ENCODE assay signal across 2 cellular contexts in the genomic region with DNA sequence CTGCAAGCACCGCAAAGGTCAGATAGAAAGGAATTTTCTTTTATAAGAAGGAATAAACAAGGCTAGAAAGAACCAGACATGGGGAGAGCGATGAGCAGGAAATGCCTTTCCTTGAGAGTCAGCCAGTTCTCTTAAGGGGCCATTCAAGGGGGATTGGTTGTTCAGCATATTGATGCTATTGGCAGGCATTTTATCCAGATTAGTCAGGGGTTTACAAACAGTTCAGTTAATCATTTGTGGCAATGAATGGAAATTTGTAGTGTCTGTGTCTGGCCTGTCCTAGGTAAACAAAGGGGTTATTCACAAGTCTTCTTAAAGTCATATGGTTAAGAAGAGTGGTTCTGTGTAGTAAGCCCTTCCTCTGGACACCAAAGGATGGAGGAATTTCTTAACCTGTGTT.
TF ChIP-seq lines count a peak whose summit lies in the region.

No MANE protein-coding gene starts in this region.

TF ChIP-seq in SK-N-SH treated with all-trans-retinoic acid at 6 μM for 48 hours, 23 proteins besides CTCF, POLR2A, EP300 and RAD21 (continued from another document):
- TF ChIP-seq, protein P1, sequence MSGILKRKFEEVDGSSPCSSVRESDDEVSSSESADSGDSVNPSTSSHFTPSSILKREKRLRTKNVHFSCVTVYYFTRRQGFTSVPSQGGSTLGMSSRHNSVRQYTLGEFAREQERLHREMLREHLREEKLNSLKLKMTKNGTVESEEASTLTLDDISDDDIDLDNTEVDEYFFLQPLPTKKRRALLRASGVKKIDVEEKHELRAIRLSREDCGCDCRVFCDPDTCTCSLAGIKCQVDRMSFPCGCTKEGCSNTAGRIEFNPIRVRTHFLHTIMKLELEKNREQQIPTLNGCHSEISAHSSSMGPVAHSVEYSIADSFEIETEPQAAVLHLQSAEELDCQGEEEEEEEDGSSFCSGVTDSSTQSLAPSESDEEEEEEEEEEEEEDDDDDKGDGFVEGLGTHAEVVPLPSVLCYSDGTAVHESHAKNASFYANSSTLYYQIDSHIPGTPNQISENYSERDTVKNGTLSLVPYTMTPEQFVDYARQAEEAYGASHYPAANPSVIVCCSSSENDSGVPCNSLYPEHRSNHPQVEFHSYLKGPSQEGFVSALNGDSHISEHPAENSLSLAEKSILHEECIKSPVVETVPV (CRISPR knock-in tag; IDR thresholded peaks at IDR 0.05): no peak
- TF ChIP-seq CSDC2 (CRISPR knock-in tag; IDR thresholded peaks at IDR 0.05): no peak
TF ChIP-seq in SK-N-SH treated with all-trans-retinoic acid at 6 μM for 48 hours: peak in this region for 0.

TF ChIP-seq in GM23338, 12 proteins besides CTCF, POLR2A, EP300 and RAD21 (continued from another document):
- TF ChIP-seq, protein P2, sequence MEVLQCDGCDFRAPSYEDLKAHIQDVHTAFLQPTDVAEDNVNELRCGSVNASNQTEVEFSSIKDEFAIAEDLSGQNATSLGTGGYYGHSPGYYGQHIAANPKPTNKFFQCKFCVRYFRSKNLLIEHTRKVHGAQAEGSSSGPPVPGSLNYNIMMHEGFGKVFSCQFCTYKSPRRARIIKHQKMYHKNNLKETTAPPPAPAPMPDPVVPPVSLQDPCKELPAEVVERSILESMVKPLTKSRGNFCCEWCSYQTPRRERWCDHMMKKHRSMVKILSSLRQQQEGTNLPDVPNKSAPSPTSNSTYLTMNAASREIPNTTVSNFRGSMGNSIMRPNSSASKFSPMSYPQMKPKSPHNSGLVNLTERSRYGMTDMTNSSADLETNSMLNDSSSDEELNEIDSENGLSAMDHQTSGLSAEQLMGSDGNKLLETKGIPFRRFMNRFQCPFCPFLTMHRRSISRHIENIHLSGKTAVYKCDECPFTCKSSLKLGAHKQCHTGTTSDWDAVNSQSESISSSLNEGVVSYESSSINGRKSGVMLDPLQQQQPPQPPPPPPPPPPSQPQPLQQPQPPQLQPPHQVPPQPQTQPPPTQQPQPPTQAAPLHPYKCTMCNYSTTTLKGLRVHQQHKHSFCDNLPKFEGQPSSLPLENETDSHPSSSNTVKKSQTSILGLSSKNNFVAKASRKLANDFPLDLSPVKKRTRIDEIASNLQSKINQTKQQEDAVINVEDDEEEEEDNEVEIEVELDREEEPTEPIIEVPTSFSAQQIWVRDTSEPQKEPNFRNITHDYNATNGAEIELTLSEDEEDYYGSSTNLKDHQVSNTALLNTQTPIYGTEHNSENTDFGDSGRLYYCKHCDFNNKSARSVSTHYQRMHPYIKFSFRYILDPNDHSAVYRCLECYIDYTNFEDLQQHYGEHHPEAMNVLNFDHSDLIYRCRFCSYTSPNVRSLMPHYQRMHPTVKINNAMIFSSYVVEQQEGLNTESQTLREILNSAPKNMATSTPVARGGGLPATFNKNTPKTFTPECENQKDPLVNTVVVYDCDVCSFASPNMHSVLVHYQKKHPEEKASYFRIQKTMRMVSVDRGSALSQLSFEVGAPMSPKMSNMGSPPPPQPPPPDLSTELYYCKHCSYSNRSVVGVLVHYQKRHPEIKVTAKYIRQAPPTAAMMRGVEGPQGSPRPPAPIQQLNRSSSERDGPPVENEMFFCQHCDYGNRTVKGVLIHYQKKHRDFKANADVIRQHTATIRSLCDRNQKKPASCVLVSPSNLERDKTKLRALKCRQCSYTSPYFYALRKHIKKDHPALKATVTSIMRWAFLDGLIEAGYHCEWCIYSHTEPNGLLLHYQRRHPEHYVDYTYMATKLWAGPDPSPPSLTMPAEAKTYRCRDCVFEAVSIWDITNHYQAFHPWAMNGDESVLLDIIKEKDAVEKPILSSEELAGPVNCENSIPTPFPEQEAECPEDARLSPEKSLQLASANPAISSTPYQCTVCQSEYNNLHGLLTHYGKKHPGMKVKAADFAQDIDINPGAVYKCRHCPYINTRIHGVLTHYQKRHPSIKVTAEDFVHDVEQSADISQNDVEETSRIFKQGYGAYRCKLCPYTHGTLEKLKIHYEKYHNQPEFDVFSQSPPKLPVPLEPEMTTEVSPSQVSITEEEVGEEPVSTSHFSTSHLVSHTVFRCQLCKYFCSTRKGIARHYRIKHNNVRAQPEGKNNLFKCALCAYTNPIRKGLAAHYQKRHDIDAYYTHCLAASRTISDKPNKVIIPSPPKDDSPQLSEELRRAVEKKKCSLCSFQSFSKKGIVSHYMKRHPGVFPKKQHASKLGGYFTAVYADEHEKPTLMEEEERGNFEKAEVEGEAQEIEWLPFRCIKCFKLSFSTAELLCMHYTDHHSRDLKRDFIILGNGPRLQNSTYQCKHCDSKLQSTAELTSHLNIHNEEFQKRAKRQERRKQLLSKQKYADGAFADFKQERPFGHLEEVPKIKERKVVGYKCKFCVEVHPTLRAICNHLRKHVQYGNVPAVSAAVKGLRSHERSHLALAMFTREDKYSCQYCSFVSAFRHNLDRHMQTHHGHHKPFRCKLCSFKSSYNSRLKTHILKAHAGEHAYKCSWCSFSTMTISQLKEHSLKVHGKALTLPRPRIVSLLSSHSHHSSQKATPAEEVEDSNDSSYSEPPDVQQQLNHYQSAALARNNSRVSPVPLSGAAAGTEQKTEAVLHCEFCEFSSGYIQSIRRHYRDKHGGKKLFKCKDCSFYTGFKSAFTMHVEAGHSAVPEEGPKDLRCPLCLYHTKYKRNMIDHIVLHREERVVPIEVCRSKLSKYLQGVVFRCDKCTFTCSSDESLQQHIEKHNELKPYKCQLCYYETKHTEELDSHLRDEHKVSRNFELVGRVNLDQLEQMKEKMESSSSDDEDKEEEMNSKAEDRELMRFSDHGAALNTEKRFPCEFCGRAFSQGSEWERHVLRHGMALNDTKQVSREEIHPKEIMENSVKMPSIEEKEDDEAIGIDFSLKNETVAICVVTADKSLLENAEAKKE (CRISPR knock-in tag; IDR thresholded peaks at IDR 0.05): no peak
- TF ChIP-seq STAT1 (IDR thresholded peaks at IDR 0.05; ENCODE audit: unreplicated experiment): no peak
- TF ChIP-seq NANOG (IDR thresholded peaks at IDR 0.05; ENCODE audit: borderline replicate concordance): no peak
- TF ChIP-seq, protein P3, sequence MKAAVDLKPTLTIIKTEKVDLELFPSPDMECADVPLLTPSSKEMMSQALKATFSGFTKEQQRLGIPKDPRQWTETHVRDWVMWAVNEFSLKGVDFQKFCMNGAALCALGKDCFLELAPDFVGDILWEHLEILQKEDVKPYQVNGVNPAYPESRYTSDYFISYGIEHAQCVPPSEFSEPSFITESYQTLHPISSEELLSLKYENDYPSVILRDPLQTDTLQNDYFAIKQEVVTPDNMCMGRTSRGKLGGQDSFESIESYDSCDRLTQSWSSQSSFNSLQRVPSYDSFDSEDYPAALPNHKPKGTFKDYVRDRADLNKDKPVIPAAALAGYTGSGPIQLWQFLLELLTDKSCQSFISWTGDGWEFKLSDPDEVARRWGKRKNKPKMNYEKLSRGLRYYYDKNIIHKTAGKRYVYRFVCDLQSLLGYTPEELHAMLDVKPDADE (IDR thresholded peaks at IDR 0.05): no peak
- no peak for TF ChIP-seq JUNB (IDR thresholded peaks at IDR 0.05; ENCODE audit: unreplicated experiment)
- TF ChIP-seq POLR2AphosphoS5 (IDR thresholded peaks at IDR 0.05; ENCODE audit: low read depth): no peak
TF ChIP-seq in GM23338: peak in this region for 0.
